In the genomic region with DNA sequence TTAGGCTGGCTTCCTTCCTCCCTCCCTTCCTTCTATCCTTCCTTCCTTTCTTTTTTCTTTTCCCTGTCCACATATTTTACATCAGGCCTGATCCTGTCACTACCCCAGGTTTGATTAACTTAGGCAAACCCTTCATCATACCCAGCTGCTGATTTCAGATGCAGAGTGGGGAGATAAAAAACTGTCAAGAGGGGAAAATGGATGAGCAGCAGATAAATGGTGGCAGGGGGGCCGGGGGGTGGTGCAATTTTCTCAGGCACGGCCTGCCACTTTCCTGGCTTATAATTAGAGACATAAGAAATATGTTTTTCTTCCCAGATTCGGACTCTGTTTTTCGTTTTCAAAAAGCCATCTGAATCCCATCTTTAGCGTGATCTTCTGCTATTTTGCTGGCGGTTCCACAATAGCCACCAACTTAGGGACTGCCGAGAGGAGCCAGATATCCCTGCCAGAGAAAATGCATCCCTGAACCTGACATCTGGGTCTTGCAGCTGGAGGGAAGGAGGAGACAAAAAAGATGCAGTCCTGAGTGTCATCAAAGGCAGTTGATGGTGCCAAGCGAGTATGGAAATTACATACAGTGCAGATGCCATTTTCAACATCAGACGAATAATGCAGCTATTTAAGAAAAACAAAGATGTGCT, we compare ENCODE assay signal across 29 cellular contexts. TPM values are rescaled to one million over a fixed set of nuclear protein-coding genes. Genes with fewer than 3 reads are reported as not detected.
A peak's percentile ranks its signal among the peaks of the same experiment; 100 is the strongest.
DNase-seq lines count a peak whose midpoint lies in the region; ATAC-seq and TF ChIP-seq lines count a peak whose summit lies in the region.
"Had no signal": no experiment of that assay in that cellular context is flagged by ENCODE, and none has a peak within 500 bp of the region (broad histone marks: within the 10 kb centered on the region; RNA-seq: fewer than 3 reads in every experiment).

No MANE protein-coding gene starts in this region.

- H3K27ac Mint-ChIP-seq in activated naive CD8-positive, alpha-beta T cell treated with anti-CD3 and anti-CD28 coated beads, Interleukin-2, amount 10 ng/mL, durations not matched to agents 7 days and 5 days: peak overlapping the region; percentile 81
- H3K27ac Mint-ChIP-seq in activated naive CD8-positive, alpha-beta T cell treated with anti-CD3 and anti-CD28 coated beads, Interleukin-2, amount 50 U/mL, for 24 hours: no peak overlapping the region
- H3K27ac Mint-ChIP-seq in glutamatergic neuron (ENCODE audit: unreplicated experiment): peak overlapping the region; percentile 23
- no peak overlapping the region for H3K27ac Mint-ChIP-seq in CD14-positive monocyte
- H3K27ac Mint-ChIP-seq: stimulated activated memory B cell treated with anti-CD40 and anti-IgM and Interleukin-4, amounts not matched to agents 10 μg/mL and 1 μg/mL and 100 μg/mL, for 72 hours had no signal

- ATAC-seq in activated naive CD8-positive, alpha-beta T cell treated with anti-CD3 and anti-CD28 coated beads, Interleukin-2, amount 10 ng/mL, durations not matched to agents 7 days and 5 days (ENCODE audit: low read depth): no peak
- no peak for ATAC-seq in activated naive CD8-positive, alpha-beta T cell treated with anti-CD3 and anti-CD28 coated beads, Interleukin-2, amount 50 U/mL, for 24 hours
- ATAC-seq: HCT116; lower lobe of right lung; mucosa of descending colon; Panc1; stimulated activated memory B cell treated with anti-CD40 and anti-IgM and Interleukin-4, amounts not matched to agents 10 μg/mL and 1 μg/mL and 100 μg/mL, for 72 hours had no signal

- H3K79me2 ChIP-seq in OCI-LY3 (ENCODE audit: low read length): no peaks in the 10 kb centered on the region

- peaks cover 39% of the 10 kb centered on the region for H3K4me1 ChIP-seq in OCI-LY3 (ENCODE audit: low read length)
- H3K4me1 ChIP-seq: esophagus squamous epithelium, lower lobe of right lung, prostate gland, sigmoid colon had no signal

- H3K4me3 ChIP-seq in OCI-LY3 (ENCODE audit: low read length): peak overlapping the region; percentile 35
- H3K4me3 ChIP-seq: BLaER1, esophagus squamous epithelium, lower lobe of right lung, mucosa of descending colon, prostate gland, sigmoid colon had no signal

- H3K4me3 Mint-ChIP-seq in activated naive CD8-positive, alpha-beta T cell treated with anti-CD3 and anti-CD28 coated beads, Interleukin-2, amount 10 ng/mL, durations not matched to agents 7 days and 5 days: no peak overlapping the region
- H3K4me3 Mint-ChIP-seq in activated naive CD8-positive, alpha-beta T cell treated with anti-CD3 and anti-CD28 coated beads, Interleukin-2, amount 50 U/mL, for 24 hours: no peak overlapping the region
- H3K4me3 Mint-ChIP-seq in glutamatergic neuron (ENCODE audit: unreplicated experiment) (no peak overlapping the region), CD14-positive monocyte (no peak overlapping the region)
- H3K4me3 Mint-ChIP-seq: stimulated activated memory B cell treated with anti-CD40 and anti-IgM and Interleukin-4, amounts not matched to agents 10 μg/mL and 1 μg/mL and 100 μg/mL, for 72 hours had no signal

- no peak for DNase-seq in activated naive CD8-positive, alpha-beta T cell treated with anti-CD3 and anti-CD28 coated beads, Interleukin-2, amount 10 ng/mL, durations not matched to agents 7 days and 5 days
- no peak for DNase-seq in activated naive CD8-positive, alpha-beta T cell treated with anti-CD3 and anti-CD28 coated beads, Interleukin-2, amount 50 U/mL, for 24 hours
- no peak for DNase-seq in glutamatergic neuron
- DNase-seq in retina: peak; percentile 54
- DNase-seq in CD14-positive monocyte (ENCODE audit: low spot score): no peak
- DNase-seq in NCI-H69 (lab: John Stamatoyannopoulos, UW): no peak
- no peak for DNase-seq in GM10266 (ENCODE audit: extremely low spot score)
- DNase-seq: activated naive CD4-positive, alpha-beta T cell treated with anti-CD3 and anti-CD28 coated beads, Interleukin-2, amount 50 U/mL, for 16 hours; activated T-cell treated with anti-CD3 and anti-CD28 coated beads, Interleukin-2, amount 50 U/mL, for 48 hours; aorta; Caco-2; cortex of kidney; esophagus squamous epithelium; foreskin melanocyte; lower lobe of right lung; mucosa of descending colon; NCI-H2171; NCI-H524; NK-92 treated with Interleukin-12 subunit alpha and Interleukin-12 subunit beta, amount 100 ng/mL, for 24 hours; SHP77; sigmoid colon; stimulated activated CD4-positive, alpha-beta T cell treated with anti-CD3 and anti-CD28 coated beads, Interleukin-4, amount 100 ng/mL, for 4 hours; SW 1271 had no signal

- POLR2A ChIA-PET in activated naive CD8-positive, alpha-beta T cell treated with anti-CD3 and anti-CD28 coated beads, Interleukin-2, amount 10 ng/mL, durations not matched to agents 7 days and 5 days (lab: Charles Lee): interaction anchor here (0.6 to 1.7 kb wide), 8 partner anchors 9 to 50 kb away, joined by 3 to 5 read pairs (median 4); partner anchors contain the start of gene CXCR4

- peaks cover 17% of the 10 kb centered on the region for H3K36me3 Mint-ChIP-seq in activated naive CD8-positive, alpha-beta T cell treated with anti-CD3 and anti-CD28 coated beads, Interleukin-2, amount 10 ng/mL, durations not matched to agents 7 days and 5 days
- H3K36me3 Mint-ChIP-seq in activated naive CD8-positive, alpha-beta T cell treated with anti-CD3 and anti-CD28 coated beads, Interleukin-2, amount 50 U/mL, for 24 hours (ENCODE audit: low read depth): no peaks in the 10 kb centered on the region
- H3K36me3 Mint-ChIP-seq in glutamatergic neuron (ENCODE audit: unreplicated experiment) (peaks cover 10% of the 10 kb centered on the region), CD14-positive monocyte (no peaks in the 10 kb centered on the region)

- intact Hi-C loops in CD14-positive monocyte (cut with micrococcal nuclease): no loop called here

- H3K27me3 Mint-ChIP-seq in activated naive CD8-positive, alpha-beta T cell treated with anti-CD3 and anti-CD28 coated beads, Interleukin-2, amount 10 ng/mL, durations not matched to agents 7 days and 5 days: no peaks in the 10 kb centered on the region
- H3K27me3 Mint-ChIP-seq in activated naive CD8-positive, alpha-beta T cell treated with anti-CD3 and anti-CD28 coated beads, Interleukin-2, amount 50 U/mL, for 24 hours: no peaks in the 10 kb centered on the region
- H3K27me3 Mint-ChIP-seq in glutamatergic neuron (ENCODE audit: unreplicated experiment): peaks cover 2% of the 10 kb centered on the region
- H3K27me3 Mint-ChIP-seq in CD14-positive monocyte (ENCODE audit: low read depth in 3 of 3): peaks cover 0 to 2% (median 1%) of the 10 kb centered on the region in 3 donors
- H3K27me3 Mint-ChIP-seq: stimulated activated memory B cell treated with anti-CD40 and anti-IgM and Interleukin-4, amounts not matched to agents 10 μg/mL and 1 μg/mL and 100 μg/mL, for 72 hours had no signal

- H3K36me3 ChIP-seq in OCI-LY3 (replicated peaks; ENCODE audit: low read depth, low read length): no peaks in the 10 kb centered on the region
- H3K36me3 ChIP-seq: BLaER1, esophagus squamous epithelium, lower lobe of right lung, prostate gland, sigmoid colon had no signal

- H3K4me2 ChIP-seq in OCI-LY3 (ENCODE audit: low read length): peak overlapping the region; percentile 69
- H3K4me2 ChIP-seq: BLaER1 had no signal

- peaks cover 18% of the 10 kb centered on the region for H3K9me3 Mint-ChIP-seq in activated naive CD8-positive, alpha-beta T cell treated with anti-CD3 and anti-CD28 coated beads, Interleukin-2, amount 10 ng/mL, durations not matched to agents 7 days and 5 days
- H3K9me3 Mint-ChIP-seq in activated naive CD8-positive, alpha-beta T cell treated with anti-CD3 and anti-CD28 coated beads, Interleukin-2, amount 50 U/mL, for 24 hours: peaks cover 13% of the 10 kb centered on the region
- peaks cover 6% of the 10 kb centered on the region for H3K9me3 Mint-ChIP-seq in glutamatergic neuron (ENCODE audit: unreplicated experiment)
- peaks cover 5 to 14% (median 12%) of the 10 kb centered on the region in 7 donors for H3K9me3 Mint-ChIP-seq in CD14-positive monocyte

- no peak overlapping the region for H3K9ac ChIP-seq in OCI-LY3 (ENCODE audit: low read length)
- H3K9ac ChIP-seq: BLaER1 had no signal

- TF ChIP-seq CTCF in OCI-LY3 (IDR thresholded peaks at IDR 0.05; ENCODE audit: low read depth, low read length) (no peak), glutamatergic neuron (IDR thresholded peaks at IDR 0.05; ENCODE audit: partially characterized antibody, unreplicated experiment) (no peak), CD14-positive monocyte (IDR thresholded peaks at IDR 0.05) (no peak), GM10266 (IDR thresholded peaks at IDR 0.05; ENCODE audit: control insufficient read depth, insufficient read depth, low read depth, missing control alignments) (no peak)

- H4K20me1 ChIP-seq in OCI-LY3 (ENCODE audit: insufficient read depth, low read length): no peaks in the 10 kb centered on the region
- H4K20me1 ChIP-seq: BLaER1 had no signal

- peaks cover 10% of the 10 kb centered on the region; the same call in 1 of the 2 replicates for H3K9me3 ChIP-seq in OCI-LY3 (ENCODE audit: insufficient read depth, low read length)
- H3K9me3 ChIP-seq: lower lobe of right lung, mucosa of descending colon, prostate gland, sigmoid colon had no signal

- H3K27me3 ChIP-seq in OCI-LY3 (ENCODE audit: low read depth, low read length): no peaks in the 10 kb centered on the region
- H3K27me3 ChIP-seq: BLaER1, sigmoid colon had no signal

- peak overlapping the region; percentile 29; the same call in 1 of the 2 replicates for H3K27ac ChIP-seq in OCI-LY3 (ENCODE audit: low read length)
- H3K27ac ChIP-seq: BLaER1, esophagus squamous epithelium, lower lobe of right lung, prostate gland, sigmoid colon had no signal

- H3K4me1 Mint-ChIP-seq in activated naive CD8-positive, alpha-beta T cell treated with anti-CD3 and anti-CD28 coated beads, Interleukin-2, amount 10 ng/mL, durations not matched to agents 7 days and 5 days: peaks cover 52% of the 10 kb centered on the region
- H3K4me1 Mint-ChIP-seq in activated naive CD8-positive, alpha-beta T cell treated with anti-CD3 and anti-CD28 coated beads, Interleukin-2, amount 50 U/mL, for 24 hours: peaks cover 38% of the 10 kb centered on the region
- H3K4me1 Mint-ChIP-seq in glutamatergic neuron (ENCODE audit: low read depth, unreplicated experiment): peaks cover 22% of the 10 kb centered on the region
- peaks cover 14% of the 10 kb centered on the region for H3K4me1 Mint-ChIP-seq in CD14-positive monocyte

- H2AFZ ChIP-seq in OCI-LY3 (ENCODE audit: low read depth, low read length): peak overlapping the region; percentile 64

RNA-seq across cellular contexts. Expression of gene CXCR4, which starts 49.9 kb away (rescaled TPM):
- total RNA-seq in activated naive CD8-positive, alpha-beta T cell treated with anti-CD3 and anti-CD28 coated beads, Interleukin-2, amount 10 ng/mL, durations not matched to agents 7 days and 5 days: 100 to 1,000 TPM; 288 to 293 TPM
- 215 TPM for total RNA-seq in glutamatergic neuron (ENCODE audit: unreplicated experiment)
- 100 to 1,000 TPM; 140 to 391 TPM for polyA plus RNA-seq in CD14-positive monocyte

Comparison
In these comparisons a context has a peak if more than half of its experiments do, and no peak if none do; other contexts are left out.
1. H3K27ac Mint-ChIP-seq: peak in activated naive CD8-positive, alpha-beta T cell treated with anti-CD3 and anti-CD28 coated beads, Interleukin-2, amount 10 ng/mL, durations not matched to agents 7 days and 5 days (single experiment) and glutamatergic neuron (single experiment); none in activated naive CD8-positive, alpha-beta T cell treated with anti-CD3 and anti-CD28 coated beads, Interleukin-2, amount 50 U/mL, for 24 hours (single experiment) and CD14-positive monocyte (0 of 7).